ENCODE assay signal across 8 cellular contexts in genomic region chr14:52741865-52742264, GRCh38. TPM values are rescaled to one million over a fixed set of nuclear protein-coding genes. Genes with fewer than 3 reads are reported as not detected.
DNase-seq lines count a peak whose midpoint lies in the region; ATAC-seq and TF ChIP-seq lines count a peak whose summit lies in the region.

No MANE protein-coding gene starts in this region.

- H3K9me3 Mint-ChIP-seq in WTC11: no peaks in the 10 kb centered on the region

- H3K36me3 Mint-ChIP-seq in WTC11: peaks cover 22% of the 10 kb centered on the region

- no peak for TF ChIP-seq CTCF in WTC11 (IDR thresholded peaks at IDR 0.05)
- no peak for TF ChIP-seq CTCF in neutrophil (IDR thresholded peaks at IDR 0.05)

- peaks cover 11 to 16% of the 10 kb centered on the region in 2 experiments for H3K4me1 ChIP-seq in neutrophil (ENCODE audit: control insufficient read depth in 1 of 2, insufficient read depth in 1 of 2, low read depth in 1 of 2, low read length in 1 of 2)

- DNase-seq in WTC11 (ENCODE audit: low spot score) (no peak), globus pallidus (ENCODE audit: low spot score) (no peak), HEK293T (ENCODE audit: extremely low spot score) (no peak), cerebellar cortex (ENCODE audit: low spot score) (no peak), Ammon's horn (ENCODE audit: low spot score) (no peak)

- no peaks in the 10 kb centered on the region for H3K27me3 ChIP-seq in neutrophil

- H3K27ac Mint-ChIP-seq in WTC11: peak overlapping the region; percentile 93

- peak overlapping the region; percentile 74 for H3K27ac ChIP-seq in neutrophil

- H3K27me3 Mint-ChIP-seq in WTC11 (ENCODE audit: low read depth): no peaks in the 10 kb centered on the region

- H3K4me3 Mint-ChIP-seq in WTC11: no peak overlapping the region

- POLR2A ChIA-PET in WTC11 (lab: Charles Lee) (interaction anchor here (1.6 kb wide), 1 partner anchor 12 kb away, joined by 6 read pairs; the partner anchor contains the start of gene STYX), HEK293T (lab: Yijun Ruan, JAX) (no interaction called here)

- CTCF ChIA-PET in WTC11 (lab: Charles Lee): no interaction called here
- CTCF ChIA-PET in HEK293T (lab: Yijun Ruan, JAX): interaction anchor here (0.6 kb wide), 1 partner anchor 1035 kb away, joined by 3 read pairs; no protein-coding TSS in a partner anchor

- H3K9me3 ChIP-seq in neutrophil: no peaks in the 10 kb centered on the region

- peak; percentile 21 for ATAC-seq in GM18498 (IDR thresholded peaks at IDR 0.05; ENCODE audit: unreplicated experiment)
- ATAC-seq in GM21825 (IDR thresholded peaks at IDR 0.05; ENCODE audit: unreplicated experiment): peak; percentile 23
- no peak for ATAC-seq in WTC11

- peaks cover 12% of the 10 kb centered on the region for H3K36me3 ChIP-seq in neutrophil

- no peak overlapping the region for H3K4me3 ChIP-seq in neutrophil (ENCODE audit: low read depth in 1 of 2, low read length in 1 of 2)

- peaks cover 29% of the 10 kb centered on the region for H3K4me1 Mint-ChIP-seq in WTC11

TF ChIP-seq in WTC11, 78 proteins besides CTCF, POLR2A, EP300 and RAD21:
- TF ChIP-seq EMX1 (CRISPR knock-in tag; IDR thresholded peaks at IDR 0.05) (no peak), ZNF263 (CRISPR knock-in tag; IDR thresholded peaks at IDR 0.05; ENCODE audit: low read depth) (no peak), ATF6 (CRISPR knock-in tag; IDR thresholded peaks at IDR 0.05) (no peak), SMAD3 (CRISPR knock-in tag; IDR thresholded peaks at IDR 0.05; ENCODE audit: borderline replicate concordance) (no peak), CDX4 (CRISPR knock-in tag; IDR thresholded peaks at IDR 0.05; ENCODE audit: borderline replicate concordance) (no peak), IRF2 (CRISPR knock-in tag; IDR thresholded peaks at IDR 0.05; ENCODE audit: borderline replicate concordance, low read depth) (no peak), ZBTB21 (CRISPR knock-in tag; IDR thresholded peaks at IDR 0.05; ENCODE audit: borderline replicate concordance) (no peak), MAX (CRISPR knock-in tag; IDR thresholded peaks at IDR 0.05) (no peak), ATF3 (CRISPR knock-in tag; conservative IDR thresholded peaks at IDR 0.05) (no peak)

TF ChIP-seq in HEK293T, 16 proteins besides CTCF, POLR2A, EP300 and RAD21:
- TF ChIP-seq PKNOX1 (IDR thresholded peaks at IDR 0.05) (no peak), ELF4 (IDR thresholded peaks at IDR 0.05) (no peak), ARNT (IDR thresholded peaks at IDR 0.05) (no peak), SP1 (IDR thresholded peaks at IDR 0.05) (no peak), SUZ12 (IDR thresholded peaks at IDR 0.05) (no peak), FOXA1 (IDR thresholded peaks at IDR 0.05) (no peak), L3MBTL2 (conservative IDR thresholded peaks at IDR 0.05) (no peak), HDGF (IDR thresholded peaks at IDR 0.05; ENCODE audit: borderline replicate concordance) (no peak), NFRKB (IDR thresholded peaks at IDR 0.05) (no peak), TARDBP (IDR thresholded peaks at IDR 0.05) (no peak), LEF1 (IDR thresholded peaks at IDR 0.05; ENCODE audit: borderline replicate concordance) (no peak), FOXM1 (IDR thresholded peaks at IDR 0.05; ENCODE audit: borderline replicate concordance) (no peak), CTBP1 (IDR thresholded peaks at IDR 0.05; ENCODE audit: borderline replicate concordance) (no peak), BHLHE40 (IDR thresholded peaks at IDR 0.05; ENCODE audit: borderline replicate concordance) (no peak), FOXK2 (IDR thresholded peaks at IDR 0.05) (no peak)

RNA-seq across cellular contexts. Expression of gene STYX, which starts 11.9 kb away (rescaled TPM):
- 21.1 to 22.8 TPM (median 21.4 TPM) in 3 replicates for total RNA-seq in WTC11 (2021)

RNA-seq across cellular contexts. Expression of gene PSMC6, which starts 34.9 kb away (rescaled TPM):
- 74.7 to 96.4 TPM (median 89.1 TPM) in 3 replicates for total RNA-seq in WTC11 (2021)

RNA-seq across cellular contexts. Expression of gene ERO1A, which starts 46.5 kb away (rescaled TPM):
- total RNA-seq in WTC11 (2021): 44.6 to 58.8 TPM (median 57.8 TPM) in 3 replicates

RNA-seq across cellular contexts. Expression of gene GNPNAT1, which starts 49.5 kb away (rescaled TPM):
- 39.5 to 43.5 TPM (median 43.5 TPM) in 3 replicates for total RNA-seq in WTC11 (2021)
